7 cellular contexts compared by ENCODE assay signal in genomic region chr22:38375784-38376183, GRCh38. TPM values are rescaled to one million over a fixed set of nuclear protein-coding genes. Genes with fewer than 3 reads are reported as not detected.
A peak's percentile ranks its signal among the peaks of the same experiment; 100 is the strongest.
DNase-seq lines count a peak whose midpoint lies in the region; ATAC-seq and TF ChIP-seq lines count a peak whose summit lies in the region.
"Not testable (repeated sequence)": the region's sequence is repeated elsewhere in the genome, so short reads cannot be mapped to it uniquely, and the experiment has no call there.

No MANE protein-coding gene starts in this region.

- peaks cover 21 to 32% (median 29%) of the 10 kb centered on the region in 10 experiments for H3K4me1 ChIP-seq in BLaER1 treated with 17β-estradiol and CSF1 and Interleukin-3, amounts not matched to agents 10 nM and 100 nM
- H3K4me1 ChIP-seq in KMS-11 (ENCODE audit: low read depth, poor library complexity, severe bottlenecking) (peaks cover 65% of the 10 kb centered on the region), OCI-LY7 (ENCODE audit: insufficient read depth, low read length, poor library complexity, severe bottlenecking) (peaks cover 30% of the 10 kb centered on the region)

- H3K36me3 Mint-ChIP-seq in activated B cell treated with CpG ODN at 0.5 μM for 24 hours (ENCODE audit: low read depth) = peaks cover 73% of the 10 kb centered on the region
- H3K36me3 Mint-ChIP-seq in endothelial cell (ENCODE audit: low read depth, unreplicated experiment) = peaks cover 53% of the 10 kb centered on the region
- peaks cover 31 to 37% of the 10 kb centered on the region in 2 donors for H3K36me3 Mint-ChIP-seq in naive B cell
- peaks cover 68% of the 10 kb centered on the region for H3K36me3 Mint-ChIP-seq in stimulated activated memory B cell treated with anti-CD40 and anti-IgM and Interleukin-4, amounts not matched to agents 10 μg/mL and 1 μg/mL and 100 μg/mL, for 72 hours

- H3K36me3 ChIP-seq in BLaER1 treated with 17β-estradiol and CSF1 and Interleukin-3, amounts not matched to agents 10 nM and 100 nM = peaks cover 0 to 11% (median 0%) of the 10 kb centered on the region in 11 experiments; a peak in 3 of 22 replicates
- not testable (repeated sequence) for H3K36me3 ChIP-seq in KMS-11 (ENCODE audit: insufficient read depth)
- peaks cover 58% of the 10 kb centered on the region for H3K36me3 ChIP-seq in OCI-LY7 (ENCODE audit: insufficient read depth, low read length)

- not testable (repeated sequence) for H2AFZ ChIP-seq in KMS-11 (ENCODE audit: low read depth); OCI-LY7 (ENCODE audit: low read length)

- ATAC-seq in activated B cell treated with CpG ODN at 0.5 μM for 24 hours (ENCODE audit: low read depth); naive B cell (ENCODE audit: low read depth in 2 of 2); stimulated activated memory B cell treated with anti-CD40 and anti-IgM and Interleukin-4, amounts not matched to agents 10 μg/mL and 1 μg/mL and 100 μg/mL, for 72 hours: not testable (repeated sequence)

- H4K20me1 ChIP-seq in BLaER1 treated with 17β-estradiol and CSF1 and Interleukin-3, amounts not matched to agents 10 nM and 100 nM; KMS-11 (ENCODE audit: insufficient read depth); OCI-LY7 (ENCODE audit: insufficient read depth, low read length): not testable (repeated sequence)

- not testable (repeated sequence) for H3K27me3 Mint-ChIP-seq in activated B cell treated with CpG ODN at 0.5 μM for 24 hours; endothelial cell (ENCODE audit: unreplicated experiment); naive B cell; stimulated activated memory B cell treated with anti-CD40 and anti-IgM and Interleukin-4, amounts not matched to agents 10 μg/mL and 1 μg/mL and 100 μg/mL, for 72 hours

- H3K9me2 ChIP-seq in OCI-LY7 (ENCODE audit: insufficient read depth, low read length) = not testable (repeated sequence)

- peak overlapping the region; percentile 94 for H3K27ac Mint-ChIP-seq in activated B cell treated with CpG ODN at 0.5 μM for 24 hours
- H3K27ac Mint-ChIP-seq in endothelial cell (ENCODE audit: unreplicated experiment) = peak overlapping the region; percentile 42
- peak overlapping the region; percentile 36 to 97 (median 90) for H3K27ac Mint-ChIP-seq in naive B cell
- peak overlapping the region; percentile 92 for H3K27ac Mint-ChIP-seq in stimulated activated memory B cell treated with anti-CD40 and anti-IgM and Interleukin-4, amounts not matched to agents 10 μg/mL and 1 μg/mL and 100 μg/mL, for 72 hours

- not testable (repeated sequence) for TF ChIP-seq CTCF in KMS-11 (conservative IDR thresholded peaks at IDR 0.05; ENCODE audit: low read depth, low read length); OCI-LY7 (conservative IDR thresholded peaks at IDR 0.05; ENCODE audit: low read length); activated B cell treated with CpG ODN at 0.5 μM for 24 hours (IDR thresholded peaks at IDR 0.05); endothelial cell (IDR thresholded peaks at IDR 0.05; ENCODE audit: unreplicated experiment)

- H3K4me1 Mint-ChIP-seq in activated B cell treated with CpG ODN at 0.5 μM for 24 hours = peaks cover 57% of the 10 kb centered on the region
- peaks cover 11% of the 10 kb centered on the region for H3K4me1 Mint-ChIP-seq in endothelial cell (ENCODE audit: unreplicated experiment)
- peaks cover 26 to 46% (median 37%) of the 10 kb centered on the region in 3 donors for H3K4me1 Mint-ChIP-seq in naive B cell
- peaks cover 55% of the 10 kb centered on the region for H3K4me1 Mint-ChIP-seq in stimulated activated memory B cell treated with anti-CD40 and anti-IgM and Interleukin-4, amounts not matched to agents 10 μg/mL and 1 μg/mL and 100 μg/mL, for 72 hours

- DNase-seq in OCI-LY7 (ENCODE audit: low spot score); activated B cell treated with CpG ODN at 0.5 μM for 24 hours; endothelial cell (ENCODE audit: low spot score); naive B cell: not testable (repeated sequence)

- H3K4me3 Mint-ChIP-seq in activated B cell treated with CpG ODN at 0.5 μM for 24 hours; stimulated activated memory B cell treated with anti-CD40 and anti-IgM and Interleukin-4, amounts not matched to agents 10 μg/mL and 1 μg/mL and 100 μg/mL, for 72 hours: not testable (repeated sequence)
- H3K4me3 Mint-ChIP-seq in endothelial cell (ENCODE audit: unreplicated experiment) (peak overlapping the region; percentile 79), naive B cell (peak overlapping the region in 2 of 8 donors; percentile 3 to 27)

- CTCF ChIA-PET in OCI-LY7 (lab: Charles Lee; ENCODE audit: unreplicated experiment) = not testable (repeated sequence)
- CTCF ChIA-PET in activated B cell treated with CpG ODN at 0.5 μM for 24 hours (lab: Charles Lee) = interaction anchor here (0.7 kb wide), 1 partner anchor 11 kb away, joined by 3 read pairs; no protein-coding TSS in a partner anchor

- H3K9me3 Mint-ChIP-seq in activated B cell treated with CpG ODN at 0.5 μM for 24 hours; endothelial cell (ENCODE audit: unreplicated experiment); stimulated activated memory B cell treated with anti-CD40 and anti-IgM and Interleukin-4, amounts not matched to agents 10 μg/mL and 1 μg/mL and 100 μg/mL, for 72 hours: not testable (repeated sequence)
- H3K9me3 Mint-ChIP-seq in naive B cell = peaks cover 0 to 14% (median 11%) of the 10 kb centered on the region in 7 donors

- H3K9me3 ChIP-seq in BLaER1 treated with 17β-estradiol and CSF1 and Interleukin-3, amounts not matched to agents 10 nM and 100 nM (replicated peaks in 1 of 11) = peaks cover 12 to 23% (median 19%) of the 10 kb centered on the region in 11 experiments
- peaks cover 25% of the 10 kb centered on the region; the same call in 1 of the 2 replicates for H3K9me3 ChIP-seq in OCI-LY7 (ENCODE audit: low read length)

- peak overlapping the region in 9 of 11 experiments; percentile 39 to 89 (median 85); a peak in 15 of 22 replicates for H3K4me2 ChIP-seq in BLaER1 treated with 17β-estradiol and CSF1 and Interleukin-3, amounts not matched to agents 10 nM and 100 nM
- H3K4me2 ChIP-seq in KMS-11 = not testable (repeated sequence)
- peak overlapping the region; percentile 43; the same call in 1 of the 2 replicates for H3K4me2 ChIP-seq in OCI-LY7 (ENCODE audit: low read length)

- POLR2A ChIA-PET in OCI-LY7 (lab: Charles Lee) = not testable (repeated sequence)
- POLR2A ChIA-PET in activated B cell treated with CpG ODN at 0.5 μM for 24 hours (lab: Charles Lee) = interaction anchor here (0.6 to 1.2 kb wide), 2 partner anchors 23 to 177 kb away, joined by 4 to 5 read pairs; no protein-coding TSS in a partner anchor

- H3K79me2 ChIP-seq in KMS-11 (ENCODE audit: insufficient read depth, low read depth) = peaks cover 56% of the 10 kb centered on the region
- H3K79me2 ChIP-seq in OCI-LY7 (ENCODE audit: insufficient read depth, low read depth, low read length) = not testable (repeated sequence)

- H3K27ac ChIP-seq in BLaER1 treated with 17β-estradiol and CSF1 and Interleukin-3, amounts not matched to agents 10 nM and 100 nM = 0 out of 22 replicates have a peak overlapping the region, but pooled peaks of 1 of the 11 experiments have one; percentile 84
- H3K27ac ChIP-seq in KMS-11 = peak overlapping the region; percentile 11; the same call in 1 of the 2 replicates
- peak overlapping the region; percentile 91 for H3K27ac ChIP-seq in OCI-LY7 (ENCODE audit: low read depth, low read length, poor library complexity, severe bottlenecking)

- not testable (repeated sequence) for H3K27me3 ChIP-seq in BLaER1 treated with 17β-estradiol and CSF1 and Interleukin-3, amounts not matched to agents 10 nM and 100 nM; KMS-11 (ENCODE audit: insufficient read depth, low read depth)

- BruUV-seq in OCI-LY7 (replicated peaks; lab: Mats Ljungman, UMichigan) = not testable (repeated sequence)

- intact Hi-C loops in OCI-LY7 (cut with micrococcal nuclease; ENCODE audit: unreplicated experiment) = not testable (repeated sequence)
- intact Hi-C loops in activated B cell treated with CpG ODN at 0.5 μM for 24 hours (cut with micrococcal nuclease) = loop anchor here (2.0 kb wide), 1 partner anchor 13 kb away; no protein-coding TSS in a partner anchor

- not testable (repeated sequence) for H3K4me3 ChIP-seq in BLaER1 treated with 17β-estradiol and CSF1 and Interleukin-3, amounts not matched to agents 10 nM and 100 nM; KMS-11 (IDR thresholded peaks at IDR 0.05; ENCODE audit: insufficient read depth, low read depth, low read length); OCI-LY7 (ENCODE audit: low read depth, low read length, poor library complexity, severe bottlenecking)

- not testable (repeated sequence) for H3K9ac ChIP-seq in BLaER1 treated with 17β-estradiol and CSF1 and Interleukin-3, amounts not matched to agents 10 nM and 100 nM; KMS-11

RNA-seq across cellular contexts. Expression of gene CSNK1E, which starts 58.6 kb away (rescaled TPM):
- 152 and 182 TPM in 2 replicates for total RNA-seq in OCI-LY7 (2014; rRNA removed; shearing (Covaris generic))
- total RNA-seq in OCI-LY7 (2022) = 203 and 211 TPM in 2 replicates
- 80.6 and 85.2 TPM in 2 replicates for total RNA-seq in activated B cell treated with CpG ODN at 0.5 μM for 24 hours
- 144 TPM for total RNA-seq in endothelial cell (ENCODE audit: unreplicated experiment)
- polyA plus RNA-seq in naive B cell (ENCODE audit: low read depth in 6 of 6) = 10 to 100 TPM in 3 of 6 donors, 1 to 10 TPM in 3; 5.8 to 19.6 (median 10.0) TPM

Comparison
In these comparisons a context has a peak if more than half of its experiments do, and no peak if none do; other contexts are left out.
1. H3K27ac Mint-ChIP-seq: peak in every context shown above with its lines; median percentile 94 in activated B cell treated with CpG ODN at 0.5 μM for 24 hours; 92 in stimulated activated memory B cell treated with anti-CD40 and anti-IgM and Interleukin-4, amounts not matched to agents 10 μg/mL and 1 μg/mL and 100 μg/mL, for 72 hours; 90 in naive B cell; 42 in endothelial cell.